In genomic region chr3:162641317-162641716, GRCh38 we compare ENCODE assay signal across 15 cellular contexts.
DNase-seq lines count a peak whose midpoint lies in the region; ATAC-seq and TF ChIP-seq lines count a peak whose summit lies in the region.
"Had no signal": no experiment of that assay in that cellular context is flagged by ENCODE, and none has a peak within 500 bp of the region (broad histone marks: within the 10 kb centered on the region; RNA-seq: fewer than 3 reads in every experiment).

No MANE protein-coding gene starts in this region.

- POLR2A ChIA-PET in PC-9 (lab: Charles Lee; ENCODE audit: unreplicated experiment): interaction anchor here (0.6 kb wide), 1 partner anchor 107 kb away, joined by 4 read pairs; no protein-coding TSS in a partner anchor

- 67 to 69% methylated on average over 3 of the region's 3 CpGs for WGBS in testis, 2 donors

- intact Hi-C loops in PC-9 (cut with micrococcal nuclease; ENCODE audit: unreplicated experiment) (no loop called here), testis (cut with DNase I; ENCODE audit: low total_unique reads) (no loop called here), left cardiac atrium (cut with DNase I) (no loop called here)

- peak overlapping the region in 7 of 10 experiments; percentile 12 to 36 (median 24); a peak in 10 of 20 replicates for H3K4me3 ChIP-seq in BLaER1 treated with 17β-estradiol and CSF1 and Interleukin-3, amounts not matched to agents 10 nM and 100 nM
- no peak overlapping the region for H3K4me3 ChIP-seq in PC-9
- no peak overlapping the region for H3K4me3 ChIP-seq in osteoblast (ENCODE audit: insufficient read depth, low read length)
- no peak overlapping the region for H3K4me3 ChIP-seq in testis
- H3K4me3 ChIP-seq: HAP-1 had no signal

- no peaks in the 10 kb centered on the region for H3K36me3 ChIP-seq in BLaER1 treated with 17β-estradiol and CSF1 and Interleukin-3, amounts not matched to agents 10 nM and 100 nM
- H3K36me3 ChIP-seq in PC-9 (ENCODE audit: low read depth) (no peaks in the 10 kb centered on the region), osteoblast (ENCODE audit: insufficient read depth, low read length) (no peaks in the 10 kb centered on the region), testis (ENCODE audit: low read depth, missing control alignments) (no peaks in the 10 kb centered on the region)
- H3K36me3 ChIP-seq: HAP-1 had no signal

- no peaks in the 10 kb centered on the region for H3K9me2 ChIP-seq in PC-9 (ENCODE audit: insufficient read depth)

- no peak for TF ChIP-seq POLR2A in testis (IDR thresholded peaks at IDR 0.05)

- H3K4me1 ChIP-seq in BLaER1 treated with 17β-estradiol and CSF1 and Interleukin-3, amounts not matched to agents 10 nM and 100 nM: peaks cover 12 to 17% (median 15%) of the 10 kb centered on the region in 10 experiments; a peak in 18 of 20 replicates
- H3K4me1 ChIP-seq in PC-9 (replicated peaks; ENCODE audit: insufficient read depth): no peaks in the 10 kb centered on the region
- no peaks in the 10 kb centered on the region for H3K4me1 ChIP-seq in osteoblast (ENCODE audit: insufficient read depth, low read length)
- no peaks in the 10 kb centered on the region for H3K4me1 ChIP-seq in testis
- H3K4me1 ChIP-seq: HAP-1 had no signal

- H3K79me2 ChIP-seq in PC-9 (ENCODE audit: low read depth): no peaks in the 10 kb centered on the region
- no peaks in the 10 kb centered on the region for H3K79me2 ChIP-seq in osteoblast (ENCODE audit: insufficient read depth, low read length)

- peaks cover 13 to 37% (median 28%) of the 10 kb centered on the region in 11 experiments; a peak in 21 of 22 replicates for H3K9me3 ChIP-seq in BLaER1 treated with 17β-estradiol and CSF1 and Interleukin-3, amounts not matched to agents 10 nM and 100 nM (replicated peaks in 1 of 11)
- no peaks in the 10 kb centered on the region for H3K9me3 ChIP-seq in PC-9 (ENCODE audit: insufficient read depth, low read depth)
- H3K9me3 ChIP-seq in osteoblast (ENCODE audit: low read depth, low read length): peaks cover 2% of the 10 kb centered on the region
- no peaks in the 10 kb centered on the region for H3K9me3 ChIP-seq in testis
- H3K9me3 ChIP-seq: HAP-1 had no signal

- no peak for TF ChIP-seq CTCF in PC-9 (conservative IDR thresholded peaks at IDR 0.05)
- TF ChIP-seq CTCF in osteoblast (IDR thresholded peaks at IDR 0.05; ENCODE audit: extremely low read depth, low read depth, low read length): no peak
- TF ChIP-seq CTCF in testis (IDR thresholded peaks at IDR 0.05): no peak

- BruUV-seq in PC-9 (replicated peaks; lab: Mats Ljungman, UMichigan): no TSS peak

- peak overlapping the region; percentile 36; the same call in 1 of the 2 replicates for H2AFZ ChIP-seq in PC-9
- no peak overlapping the region for H2AFZ ChIP-seq in osteoblast (ENCODE audit: low read length)

- in situ Hi-C loops in KBM-7 (cut with MboI; ENCODE audit: low pct_unique_long_range_greater_than_20kb, low sequenced_read_pairs): no loop called here

- ATAC-seq in left cardiac atrium: no peak

- CTCF ChIA-PET in PC-9 (lab: Charles Lee): no interaction called here

- H4K20me1 ChIP-seq in BLaER1 treated with 17β-estradiol and CSF1 and Interleukin-3, amounts not matched to agents 10 nM and 100 nM: no peaks in the 10 kb centered on the region
- no peaks in the 10 kb centered on the region for H4K20me1 ChIP-seq in PC-9 (ENCODE audit: insufficient read depth)
- H4K20me1 ChIP-seq in osteoblast (ENCODE audit: insufficient read depth, low read length): no peaks in the 10 kb centered on the region

- H3K27me3 ChIP-seq in BLaER1 treated with 17β-estradiol and CSF1 and Interleukin-3, amounts not matched to agents 10 nM and 100 nM: no peaks in the 10 kb centered on the region
- H3K27me3 ChIP-seq in PC-9 (ENCODE audit: insufficient read depth, low read depth) (no peaks in the 10 kb centered on the region), osteoblast (ENCODE audit: insufficient read depth, low read length) (no peaks in the 10 kb centered on the region), testis (no peaks in the 10 kb centered on the region)

- no peaks in the 10 kb centered on the region for H3F3A ChIP-seq in PC-9 (ENCODE audit: insufficient read depth, low read depth)

- peak; percentile 13 for DNase-seq in KBM-7
- DNase-seq in PC-9: no peak
- DNase-seq in osteoblast (ENCODE audit: insufficient read length, low spot score, missing footprints): peak; percentile 11
- DNase-seq in testis: no peak
- DNase-seq in left cardiac atrium: no peak
- DNase-seq in activated T-cell treated with anti-CD3 and anti-CD28 coated beads, Interleukin-2, amount 50 U/mL, for 48 hours: no peak
- DNase-seq: 8988T; AML-193; C1 segment of cervical spinal cord; Calu3; CD4-positive, alpha-beta T cell; DMS 273 treated with DMSO at 0.1 percent for 48 hours had no signal

- H3K4me2 ChIP-seq in BLaER1 treated with 17β-estradiol and CSF1 and Interleukin-3, amounts not matched to agents 10 nM and 100 nM: peak overlapping the region; percentile 42 to 78 (median 63)
- H3K4me2 ChIP-seq in PC-9: no peak overlapping the region
- no peak overlapping the region for H3K4me2 ChIP-seq in osteoblast (ENCODE audit: insufficient read depth, low read length)

- peak overlapping the region in 4 of 11 experiments; percentile 15 to 61 (median 26); a peak in 8 of 22 replicates for H3K9ac ChIP-seq in BLaER1 treated with 17β-estradiol and CSF1 and Interleukin-3, amounts not matched to agents 10 nM and 100 nM

- peak overlapping the region in 8 of 11 experiments; percentile 5 to 40 (median 28); a peak in 10 of 22 replicates for H3K27ac ChIP-seq in BLaER1 treated with 17β-estradiol and CSF1 and Interleukin-3, amounts not matched to agents 10 nM and 100 nM
- H3K27ac ChIP-seq in PC-9 (no peak overlapping the region), osteoblast (ENCODE audit: low read depth, low read length) (no peak overlapping the region), testis (no peak overlapping the region)
- H3K27ac ChIP-seq: HL-60 had no signal

Comparison
In these comparisons a context has a peak if more than half of its experiments do, and no peak if none do; other contexts are left out.
1. H3K27ac ChIP-seq: peak in BLaER1 treated with 17β-estradiol and CSF1 and Interleukin-3, amounts not matched to agents 10 nM and 100 nM (8 of 11); none in PC-9 (single experiment), osteoblast (single experiment) and testis (0 of 2).
2. H3K4me2 ChIP-seq: peak in BLaER1 treated with 17β-estradiol and CSF1 and Interleukin-3, amounts not matched to agents 10 nM and 100 nM (11 of 11); none in PC-9 (single experiment) and osteoblast (single experiment).
3. H3K4me3 ChIP-seq: peak in BLaER1 treated with 17β-estradiol and CSF1 and Interleukin-3, amounts not matched to agents 10 nM and 100 nM (7 of 10); none in PC-9 (single experiment), osteoblast (single experiment) and testis (0 of 2).
4. DNase-seq: peak in KBM-7 (single experiment) and osteoblast (single experiment); none in PC-9 (0 of 2), testis (single experiment), left cardiac atrium (single experiment) and activated T-cell treated with anti-CD3 and anti-CD28 coated beads, Interleukin-2, amount 50 U/mL, for 48 hours (0 of 2).